ENCODE assay signal across 18 cellular contexts in genomic region chr20:47377122-47377722, GRCh38. TPM values are rescaled to one million over a fixed set of nuclear protein-coding genes. Genes with fewer than 3 reads are reported as not detected.
DNase-seq lines count a peak whose midpoint lies in the region; ATAC-seq, FAIRE-seq and TF ChIP-seq lines count a peak whose summit lies in the region.
"Had no signal": no experiment of that assay in that cellular context is flagged by ENCODE, and none has a peak within 500 bp of the region (broad histone marks: within the 10 kb centered on the region; RNA-seq: fewer than 3 reads in every experiment).

No MANE protein-coding gene starts in this region.

- H2AFZ ChIP-seq in HepG2 (ENCODE audit: low read length) (no peak overlapping the region), hepatocyte (no peak overlapping the region)
- H2AFZ ChIP-seq: GM23248 had no signal

- no peaks in the 10 kb centered on the region for H3K9me2 ChIP-seq in hepatocyte (replicated peaks; ENCODE audit: insufficient read depth)

- H3K9me3 ChIP-seq in HepG2 (ENCODE audit: low read length) (no peaks in the 10 kb centered on the region), right lobe of liver (no peaks in the 10 kb centered on the region), Panc1 (ENCODE audit: control insufficient read depth, insufficient read depth, low read depth, low read length) (no peaks in the 10 kb centered on the region), esophagus squamous epithelium (no peaks in the 10 kb centered on the region), hepatocyte (ENCODE audit: low read depth) (no peaks in the 10 kb centered on the region)
- H3K9me3 ChIP-seq: gastrocnemius medialis, tibial nerve had no signal

- H3K4me3 ChIP-seq in HepG2 (replicated peaks in 1 of 3; ENCODE audit: insufficient read depth in 1 of 3, low read depth in 2 of 3, low read length in 3 of 3) (no peak overlapping the region), right lobe of liver (no peak overlapping the region), Panc1 (ENCODE audit: low read depth in 2 of 2, low read length in 2 of 2) (no peak overlapping the region), esophagus squamous epithelium (no peak overlapping the region), hepatocyte (no peak overlapping the region)
- H3K4me3 ChIP-seq: gastrocnemius medialis, GM23248, tibial nerve had no signal

- no peaks in the 10 kb centered on the region for H4K20me1 ChIP-seq in HepG2 (ENCODE audit: insufficient read depth, low read length)
- H4K20me1 ChIP-seq in hepatocyte (ENCODE audit: insufficient read depth, poor library complexity, severe bottlenecking) = no peaks in the 10 kb centered on the region

- CTCF ChIA-PET in HepG2 (lab: Yijun Ruan, JAX; ENCODE audit: low intra/inter-chr PET ratio, low total read pairs) (no interaction called here), Panc1 (lab: Charles Lee) (no interaction called here)

- DNase-seq in HepG2 (ENCODE audit: low spot score) = no peak
- DNase-seq in right lobe of liver = no peak
- DNase-seq in Panc1 (ENCODE audit: low read depth, low spot score) = no peak
- no peak for DNase-seq in esophagus squamous epithelium (lab: John Stamatoyannopoulos, UW)
- DNase-seq in hepatocyte (ENCODE audit: low spot score) = no peak
- DNase-seq in activated CD4-positive, CD25-positive, alpha-beta regulatory T cell treated with anti-CD3 and anti-CD28 coated beads, Interleukin-2, amount 50 U/mL, for 72 hours = no peak
- DNase-seq: activated B cell treated with CpG ODN at 0.5 μM for 24 hours; activated CD8-positive, alpha-beta memory T cell treated with anti-CD3 and anti-CD28 coated beads, Interleukin-2, amount 50 U/mL, for 48 hours; effector memory CD8-positive, alpha-beta T cell; gastrocnemius medialis; GM23248; immature natural killer cell; NCI-H446; stimulated activated CD4-positive, alpha-beta T cell treated with anti-CD3 and anti-CD28 coated beads, Interleukin-4, amount 100 ng/mL, for 1 hour had no signal

- no peaks in the 10 kb centered on the region for H3K79me2 ChIP-seq in HepG2 (ENCODE audit: insufficient read depth, low read length)
- H3K79me2 ChIP-seq in hepatocyte = no peaks in the 10 kb centered on the region

- ATAC-seq in HepG2 = no peak
- no peak for ATAC-seq in right lobe of liver
- peak; percentile 37; the same call in 1 of the 2 replicates for ATAC-seq in Panc1
- ATAC-seq in GM21717 (IDR thresholded peaks at IDR 0.05; ENCODE audit: unreplicated experiment) = no peak
- ATAC-seq in GM18868 (IDR thresholded peaks at IDR 0.05; ENCODE audit: unreplicated experiment) = no peak
- ATAC-seq: effector memory CD8-positive, alpha-beta T cell; gastrocnemius medialis; sciatic nerve had no signal

- no peak for FAIRE-seq in HepG2 (lab: Jason Lieb, UNC)

- H3K4me2 ChIP-seq in HepG2 (ENCODE audit: low read depth, low read length) = no peak overlapping the region
- H3K4me2 ChIP-seq in hepatocyte = no peak overlapping the region

- BruUV-seq in HepG2 (replicated peaks; lab: Mats Ljungman, UMichigan) (no TSS peak), Panc1 (replicated peaks; lab: Mats Ljungman, UMichigan) (no TSS peak)

- in situ Hi-C loops in HepG2 (cut with HindIII; ENCODE audit: extremely low pct_ligation_motif_present, low pct_unique_long_range_greater_than_20kb) = loop anchor here (25.0 kb wide), 1 partner anchor 615 kb away; no protein-coding TSS in a partner anchor
- in situ Hi-C loops in Panc1 (cut with HindIII; ENCODE audit: low pct_unique_long_range_greater_than_20kb, low sequenced_read_pairs) = no loop called here

- TF ChIP-seq CTCF in HepG2 (CRISPR knock-in tag; IDR thresholded peaks at IDR 0.05) (no peak), right lobe of liver (IDR thresholded peaks at IDR 0.05) (no peak), Panc1 (IDR thresholded peaks at IDR 0.05) (no peak), esophagus squamous epithelium (IDR thresholded peaks at IDR 0.05) (peak in 3 of 6 experiments; percentile 37 to 57 (median 39)), hepatocyte (IDR thresholded peaks at IDR 0.05; ENCODE audit: poor library complexity) (no peak)

- WGBS in HepG2 (ENCODE audit: low lambda C conversion rate) = 45% methylated on average over 4 of the region's 4 CpGs
- 51% methylated on average over 4 of the region's 4 CpGs for WGBS in right lobe of liver (ENCODE audit: insufficient coverage, low coverage, low lambda C conversion rate, missing lambda C conversion rate)
- 36 to 46% methylated on average over 4 of the region's 4 CpGs for WGBS in esophagus squamous epithelium, 2 donors
- 79% methylated on average over 4 of the region's 4 CpGs for WGBS in hepatocyte (ENCODE audit: low lambda C conversion rate, missing lambda C conversion rate)

- intact Hi-C loops in HepG2 (cut with micrococcal nuclease; ENCODE audit: unreplicated experiment) = loop anchor here (2.0 kb wide), 1 partner anchor 16 kb away; no protein-coding TSS in a partner anchor
- intact Hi-C loops in right lobe of liver (cut with DNase I) = no loop called here
- intact Hi-C loops in Panc1 (cut with micrococcal nuclease; ENCODE audit: unreplicated experiment) = no loop called here
- intact Hi-C loops in esophagus squamous epithelium (cut with DNase I) = no loop called here

- H3K27ac ChIP-seq in HepG2 (ENCODE audit: extremely low read length, insufficient read depth, low read length) (no peak overlapping the region), right lobe of liver (no peak overlapping the region), Panc1 (ENCODE audit: low read length) (peak overlapping the region; percentile 85), esophagus squamous epithelium (peak overlapping the region; percentile 14 to 51 (median 34)), hepatocyte (no peak overlapping the region)
- H3K27ac ChIP-seq: gastrocnemius medialis, GM23248, tibial nerve had no signal

- POLR2A ChIA-PET in HepG2 (lab: Yijun Ruan, JAX) = interaction anchor here (10.3 kb wide), 1 partner anchor 19 kb away, joined by 231 read pairs; the partner anchor contains the start of gene ZMYND8
- POLR2A ChIA-PET in Panc1 (lab: Charles Lee) = interaction anchor here (0.6 kb wide), 1 partner anchor 115 kb away, joined by 12 read pairs; no protein-coding TSS in a partner anchor

- H3K9ac ChIP-seq in HepG2 (ENCODE audit: insufficient read depth, low read depth, low read length) = no peak overlapping the region
- H3K9ac ChIP-seq: GM23248 had no signal

- H3K36me3 ChIP-seq in HepG2 (replicated peaks in 1 of 2; ENCODE audit: control insufficient read depth in 1 of 2, insufficient read depth in 2 of 2, low read length in 2 of 2) (no peaks in the 10 kb centered on the region), right lobe of liver (no peaks in the 10 kb centered on the region), Panc1 (ENCODE audit: control insufficient read depth, insufficient read depth, low read length) (no peaks in the 10 kb centered on the region), esophagus squamous epithelium (no peaks in the 10 kb centered on the region), hepatocyte (replicated peaks; ENCODE audit: insufficient read depth, low read depth) (no peaks in the 10 kb centered on the region)
- H3K36me3 ChIP-seq: gastrocnemius medialis, tibial nerve had no signal

- TF ChIP-seq RAD21 in HepG2 (CRISPR knock-in tag; IDR thresholded peaks at IDR 0.05) = no peak

- TF ChIP-seq POLR2A in HepG2 (IDR thresholded peaks at IDR 0.05; ENCODE audit: insufficient read depth in 1 of 2, low read depth in 2 of 2, low read length in 2 of 2) = no peak
- no peak for TF ChIP-seq POLR2A in right lobe of liver (IDR thresholded peaks at IDR 0.05)
- TF ChIP-seq POLR2A in esophagus squamous epithelium (IDR thresholded peaks at IDR 0.05) = no peak

- H3K27me3 ChIP-seq in HepG2 (ENCODE audit: control insufficient read depth in 1 of 2, insufficient read depth in 2 of 2, low read length in 2 of 2) = no peaks in the 10 kb centered on the region
- H3K27me3 ChIP-seq in right lobe of liver = no peaks in the 10 kb centered on the region
- H3K27me3 ChIP-seq in Panc1 (ENCODE audit: control insufficient read depth, insufficient read depth, low read length) = no peaks in the 10 kb centered on the region
- no peaks in the 10 kb centered on the region for H3K27me3 ChIP-seq in esophagus squamous epithelium
- no peaks in the 10 kb centered on the region for H3K27me3 ChIP-seq in hepatocyte
- H3K27me3 ChIP-seq: gastrocnemius medialis, tibial nerve had no signal

- H3K4me1 ChIP-seq in HepG2 (ENCODE audit: insufficient read depth, low read length) = peaks cover 45% of the 10 kb centered on the region
- no peaks in the 10 kb centered on the region for H3K4me1 ChIP-seq in right lobe of liver
- peaks cover 26% of the 10 kb centered on the region for H3K4me1 ChIP-seq in Panc1 (ENCODE audit: control insufficient read depth, insufficient read depth, low read length)
- H3K4me1 ChIP-seq in esophagus squamous epithelium = peaks cover 0 to 34% (median 21%) of the 10 kb centered on the region in 3 donors
- peaks cover 11% of the 10 kb centered on the region for H3K4me1 ChIP-seq in hepatocyte (ENCODE audit: insufficient read depth)
- H3K4me1 ChIP-seq: gastrocnemius medialis had no signal

- TF ChIP-seq EP300 in HepG2 (IDR thresholded peaks at IDR 0.05; ENCODE audit: low read depth in 2 of 2, low read length in 2 of 2) (no peak), HepG2 (CRISPR knock-in tag; IDR thresholded peaks at IDR 0.05; ENCODE audit: borderline replicate concordance) (no peak)

RNA-seq across cellular contexts. Expression of gene ZMYND8, which starts 20.7 kb away (rescaled TPM):
- 53.9 and 71.9 TPM in 2 replicates for total RNA-seq in HepG2 (2016; rRNA removed; fragmentation: Illumina TruSeq; extraction: Trizol)
- 45.3 and 50.7 TPM in 2 replicates for total RNA-seq in HepG2 (2016; cell fraction: cytosol; rRNA removed; fragmentation: Illumina TruSeq; extraction: Trizol; ENCODE audit: low read depth)
- total RNA-seq in HepG2 (2016; cell fraction: insoluble cytoplasmic fraction; rRNA removed; fragmentation: Illumina TruSeq; extraction: Trizol) = 54.7 and 64.5 TPM in 2 replicates
- total RNA-seq in HepG2 (2016; cell fraction: membrane; rRNA removed; fragmentation: Illumina TruSeq; extraction: Trizol) = 30.6 and 34.0 TPM in 2 replicates
- 90.9 and 106 TPM in 2 replicates for total RNA-seq in HepG2 (2016; cell fraction: nucleus; rRNA removed; fragmentation: Illumina TruSeq; extraction: Trizol)
- 81.4 and 84.7 TPM in 2 replicates for polyA plus RNA-seq in HepG2 (2011; rRNA removed)
- 41.2 and 45.2 TPM in 2 replicates for polyA plus RNA-seq in HepG2 (2011; cell fraction: cytosol; rRNA removed)
- 139 and 149 TPM in 2 replicates for polyA plus RNA-seq in HepG2 (2011; cell fraction: nucleus; rRNA removed)
- polyA plus RNA-seq in HepG2 (2012) = 50.4 and 60.2 TPM in 2 replicates
- polyA plus RNA-seq in HepG2 (2016; cell fraction: cytosol; fragmentation: Illumina TruSeq; extraction: Trizol; ENCODE audit: low read depth) = 1.9 and 2.5 TPM in 2 replicates
- 42.7 and 55.7 TPM in 2 replicates for polyA plus RNA-seq in HepG2 (2016; cell fraction: insoluble cytoplasmic fraction; fragmentation: Illumina TruSeq; extraction: Trizol; ENCODE audit: low read depth)
- 7.9 and 9.1 TPM in 2 replicates for polyA plus RNA-seq in HepG2 (2016; cell fraction: membrane; fragmentation: Illumina TruSeq; extraction: Trizol; ENCODE audit: low read depth)
- polyA plus RNA-seq in HepG2 (2016; cell fraction: nucleus; fragmentation: Illumina TruSeq; extraction: Trizol; ENCODE audit: insufficient read depth, low read depth) = 103 and 106 TPM in 2 replicates
- 14.1 and 79.4 TPM in 2 replicates for polyA minus RNA-seq in HepG2 (2011; rRNA and poly(A)+ RNA removed; ENCODE audit: low replicate concordance)
- polyA minus RNA-seq in HepG2 (2011; cell fraction: cytosol; rRNA and poly(A)+ RNA removed) = 66.7 and 69.5 TPM in 2 replicates
- polyA minus RNA-seq in HepG2 (2011; cell fraction: nucleus; rRNA and poly(A)+ RNA removed) = 190 and 220 TPM in 2 replicates
- 10 to 100 TPM in 5 of 6 experiments, 1 to 10 TPM in 1; 7.8 to 25.7 (median 13.8) TPM for total RNA-seq in right lobe of liver
- 50.7 TPM for total RNA-seq in Panc1 (2021; ENCODE audit: unreplicated experiment)
- polyA plus RNA-seq in Panc1 (2012; ENCODE audit: insufficient read length) = 26.6 TPM
- 10 to 100 TPM; 21.5 to 26.3 (median 24.3) TPM for total RNA-seq in esophagus squamous epithelium
- total RNA-seq in hepatocyte = 28.9 and 30.3 TPM in 2 replicates
- polyA plus RNA-seq in hepatocyte = 34.3 and 43.1 TPM in 2 replicates

Comparison
In these comparisons a context has a peak if more than half of its experiments do, and no peak if none do; other contexts are left out.
1. H3K27ac ChIP-seq: peak in Panc1 (single experiment) and esophagus squamous epithelium (4 of 4); none in HepG2 (single experiment), right lobe of liver (0 of 3) and hepatocyte (single experiment).